ENCODE assay signal across 9 cellular contexts in genomic region chr6:11495565-11496145, GRCh38. TPM values are rescaled to one million over a fixed set of nuclear protein-coding genes. Genes with fewer than 3 reads are reported as not detected.
DNase-seq lines count a peak whose midpoint lies in the region; ATAC-seq and TF ChIP-seq lines count a peak whose summit lies in the region.
"Had no signal": no experiment of that assay in that cellular context is flagged by ENCODE, and none has a peak within 500 bp of the region (broad histone marks: within the 10 kb centered on the region; RNA-seq: fewer than 3 reads in every experiment).

No MANE protein-coding gene starts in this region.

- no peaks in the 10 kb centered on the region for H3K27me3 ChIP-seq in smooth muscle cell (ENCODE audit: low read depth)

- CTCF ChIA-PET in T-cell (lab: Charles Lee), result interaction anchor here (0.6 to 4.1 kb wide), 36 partner anchors 10 to 1017 kb away, joined by 3 to 49 read pairs (median 4); no protein-coding TSS in a partner anchor

- H2AFZ ChIP-seq in smooth muscle cell (ENCODE audit: low read depth), result peak overlapping the region; percentile 37

- H3K27ac ChIP-seq in smooth muscle cell (ENCODE audit: low read depth), result peak overlapping the region; percentile 95

- no peaks in the 10 kb centered on the region for H3K79me2 ChIP-seq in smooth muscle cell (ENCODE audit: low read depth)

- POLR2A ChIA-PET in T-cell (lab: Charles Lee), result interaction anchor here in 1 of 2 donors (0.6 kb wide), 2 partner anchors 8 to 263 kb away, joined by 3 read pairs; partner anchors contain the start of gene NEDD9

- no peaks in the 10 kb centered on the region for H3K9me3 Mint-ChIP-seq in T-cell
- H3K9me3 Mint-ChIP-seq: activated T-helper 2 cell treated with anti-CD3 and anti-CD28 coated beads, Interferon-gamma antibody, Interleukin-2, Interleukin-4, amounts not matched to agents 10 μg/mL and 5 μg/mL and 100 μg/mL, durations not matched to agents 14 hours and 24 hours and 36 hours had no signal

- H3K36me3 Mint-ChIP-seq in T-cell, result no peaks in the 10 kb centered on the region

- peaks cover 18% of the 10 kb centered on the region for H3F3A ChIP-seq in smooth muscle cell (ENCODE audit: low read depth)

- no peaks in the 10 kb centered on the region for H4K20me1 ChIP-seq in smooth muscle cell (ENCODE audit: low read depth)

- peaks cover 0 to 4% (median 3%) of the 10 kb centered on the region in 3 donors for H3K4me1 Mint-ChIP-seq in T-cell

- DNase-seq in DMS53 (lab: John Stamatoyannopoulos, UW), result peak; percentile 4
- DNase-seq in DMS53 treated with DMSO at 0.1 percent for 48 hours (lab: John Stamatoyannopoulos, UW; ENCODE audit: unreplicated experiment), result no peak
- peak; percentile 26 for DNase-seq in NCI-H2029 (lab: John Stamatoyannopoulos, UW)
- peak; percentile 52 for DNase-seq in cerebellar cortex (ENCODE audit: low spot score)
- no peak for DNase-seq in smooth muscle cell (lab: John Stamatoyannopoulos, UW; ENCODE audit: unreplicated experiment)
- no peak for DNase-seq in activated naive CD4-positive, alpha-beta T cell treated with anti-CD3 and anti-CD28 coated beads, Interleukin-2, amount 50 U/mL, for 16 hours
- no peak for DNase-seq in T-cell

- ATAC-seq in GM18502 (IDR thresholded peaks at IDR 0.05; ENCODE audit: poor library complexity, unreplicated experiment) (no peak), T-cell (replicated peaks in 1 of 4) (no peak)

- peaks cover 4% of the 10 kb centered on the region for H3K4me1 ChIP-seq in smooth muscle cell (ENCODE audit: low read depth)

- H3K4me3 Mint-ChIP-seq in T-cell, result no peak overlapping the region

- peak overlapping the region; percentile 73 for H3K9ac ChIP-seq in smooth muscle cell (ENCODE audit: low read depth)

- H3K36me3 ChIP-seq in smooth muscle cell (ENCODE audit: low read depth), result no peaks in the 10 kb centered on the region

- 67% methylated on average over 4 of the region's 4 CpGs for WGBS in smooth muscle cell (ENCODE audit: low lambda C conversion rate)

- peak overlapping the region; percentile 60 for H3K4me2 ChIP-seq in smooth muscle cell

- no peak overlapping the region for H3K27ac Mint-ChIP-seq in T-cell
- H3K27ac Mint-ChIP-seq: activated T-helper 2 cell treated with anti-CD3 and anti-CD28 coated beads, Interferon-gamma antibody, Interleukin-2, Interleukin-4, amounts not matched to agents 10 μg/mL and 5 μg/mL and 100 μg/mL, durations not matched to agents 14 hours and 24 hours and 36 hours had no signal

- no peaks in the 10 kb centered on the region for H3K27me3 Mint-ChIP-seq in T-cell

- no peak for TF ChIP-seq CTCF in smooth muscle cell (IDR thresholded peaks at IDR 0.05; ENCODE audit: borderline replicate concordance, insufficient read depth, poor library complexity, severe bottlenecking)

- H3K9me3 ChIP-seq in smooth muscle cell (replicated peaks; ENCODE audit: low read depth), result no peaks in the 10 kb centered on the region

- no peak overlapping the region for H3K4me3 ChIP-seq in smooth muscle cell

RNA-seq across cellular contexts. Expression of gene TMEM170B, which starts 41.9 kb away (rescaled TPM):
- total RNA-seq in smooth muscle cell (0.81 and 1.3 TPM in 2 replicates), T-cell (1 to 10 TPM; 1.4 to 2.4 (median 1.9) TPM)
- polyA plus RNA-seq in smooth muscle cell, result 0.40 and 0.50 TPM in 2 replicates

Comparison
In these comparisons a context has a peak if more than half of its experiments do, and no peak if none do; other contexts are left out.
1. DNase-seq: peak in DMS53 (single experiment), NCI-H2029 (single experiment) and cerebellar cortex (single experiment); none in DMS53 treated with DMSO at 0.1 percent for 48 hours (single experiment), smooth muscle cell (single experiment), activated naive CD4-positive, alpha-beta T cell treated with anti-CD3 and anti-CD28 coated beads, Interleukin-2, amount 50 U/mL, for 16 hours (single experiment) and T-cell (0 of 34).